In genomic region chr5:117657591-117657990, GRCh38 we compare ENCODE assay signal across 17 cellular contexts.
DNase-seq lines count a peak whose midpoint lies in the region; ATAC-seq and TF ChIP-seq lines count a peak whose summit lies in the region.
"Had no signal": no experiment of that assay in that cellular context is flagged by ENCODE, and none has a peak within 500 bp of the region (broad histone marks: within the 10 kb centered on the region; RNA-seq: fewer than 3 reads in every experiment).

No MANE protein-coding gene starts in this region.

- intact Hi-C loops in esophagus muscularis mucosa (cut with DNase I) = no loop called here

- peaks cover 6% of the 10 kb centered on the region for H3K9me3 Mint-ChIP-seq in activated CD4-positive, alpha-beta T cell treated with anti-CD3 and anti-CD28 coated beads, Interleukin-2, amount 10 ng/mL, durations not matched to agents 7 days and 5 days
- H3K9me3 Mint-ChIP-seq: activated B cell treated with CpG ODN at 0.5 μM for 24 hours had no signal

- H2AFZ ChIP-seq in SK-N-SH (ENCODE audit: low read depth) = no peak overlapping the region

- no peaks in the 10 kb centered on the region for H3K27me3 Mint-ChIP-seq in activated CD4-positive, alpha-beta T cell treated with anti-CD3 and anti-CD28 coated beads, Interleukin-2, amount 10 ng/mL, durations not matched to agents 7 days and 5 days
- H3K27me3 Mint-ChIP-seq: activated B cell treated with CpG ODN at 0.5 μM for 24 hours; naive thymus-derived CD4-positive, alpha-beta T cell had no signal

- no peaks in the 10 kb centered on the region for H3K79me2 ChIP-seq in SK-N-SH (ENCODE audit: insufficient read depth)

- no peaks in the 10 kb centered on the region for H3K36me3 Mint-ChIP-seq in activated CD4-positive, alpha-beta T cell treated with anti-CD3 and anti-CD28 coated beads, Interleukin-2, amount 10 ng/mL, durations not matched to agents 7 days and 5 days (ENCODE audit: low read depth)
- H3K36me3 Mint-ChIP-seq: naive thymus-derived CD4-positive, alpha-beta T cell had no signal

- DNase-seq in SK-N-SH = peak; percentile 11
- peak; percentile 75 to 90 for DNase-seq in NCI-H446 (lab: John Stamatoyannopoulos, UW)
- DNase-seq in brain pericyte (ENCODE audit: low read depth, low spot score) = peak; percentile 33
- no peak for DNase-seq in activated CD4-positive, alpha-beta T cell treated with anti-CD3 and anti-CD28 coated beads, Interleukin-2, amount 10 ng/mL, durations not matched to agents 7 days and 5 days
- no peak for DNase-seq in GM13977 (ENCODE audit: low spot score)
- DNase-seq in esophagus muscularis mucosa (ENCODE audit: extremely low spot score) = no peak
- DNase-seq: activated B cell treated with CpG ODN at 0.5 μM for 24 hours; amniotic stem cell; IMR-90; naive thymus-derived CD4-positive, alpha-beta T cell; stimulated activated CD4-positive, alpha-beta T cell treated with anti-CD3 and anti-CD28 coated beads, Interleukin-12 subunit alpha, Interleukin-12 subunit beta, amount 100 ng/mL, for 4 hours; stimulated activated naive CD8-positive, alpha-beta T cell treated with anti-CD3 and anti-CD28 coated beads, Interleukin-15, Interleukin-2, amounts not matched to agents 100 U/mL and 50 U/mL, for 24 hours had no signal

- TF ChIP-seq RAD21 in SK-N-SH (IDR thresholded peaks at IDR 0.05; ENCODE audit: low read length) = no peak

- H3K4me2 ChIP-seq in SK-N-SH = no peak overlapping the region

- H3K27ac Mint-ChIP-seq in activated CD4-positive, alpha-beta T cell treated with anti-CD3 and anti-CD28 coated beads, Interleukin-2, amount 10 ng/mL, durations not matched to agents 7 days and 5 days = no peak overlapping the region
- H3K27ac Mint-ChIP-seq: activated B cell treated with CpG ODN at 0.5 μM for 24 hours; naive thymus-derived CD4-positive, alpha-beta T cell had no signal

- H3K9me2 ChIP-seq in SK-N-SH = no peaks in the 10 kb centered on the region

- TF ChIP-seq EP300 in SK-N-SH (IDR thresholded peaks at IDR 0.05; ENCODE audit: borderline replicate concordance in 1 of 2, low read depth in 1 of 2, low read length in 1 of 2) (peak in 1 of 2 experiments; percentile 34; a peak in 1 of 4 replicates), esophagus muscularis mucosa (IDR thresholded peaks at IDR 0.05) (no peak)

- TF ChIP-seq POLR2A in esophagus muscularis mucosa (IDR thresholded peaks at IDR 0.05; ENCODE audit: low read depth) = no peak

- H3F3A ChIP-seq in SK-N-SH (replicated peaks; ENCODE audit: insufficient read depth) = no peaks in the 10 kb centered on the region

- no peaks in the 10 kb centered on the region for H3K9me3 ChIP-seq in SK-N-SH
- no peaks in the 10 kb centered on the region for H3K9me3 ChIP-seq in esophagus muscularis mucosa
- H3K9me3 ChIP-seq: gastroesophageal sphincter had no signal

- no peak overlapping the region for H3K9ac ChIP-seq in SK-N-SH

- TF ChIP-seq CTCF in SK-N-SH (IDR thresholded peaks at IDR 0.05) (no peak), GM13977 (IDR thresholded peaks at IDR 0.05; ENCODE audit: extremely low read depth, insufficient read depth, missing control alignments) (no peak), esophagus muscularis mucosa (IDR thresholded peaks at IDR 0.05) (no peak)

- H3K27ac ChIP-seq in SK-N-SH (ENCODE audit: low read depth in 2 of 2, low read length in 1 of 2) (no peak overlapping the region), esophagus muscularis mucosa (replicated peaks in 1 of 4) (no peak overlapping the region)
- H3K27ac ChIP-seq: C4-2B, gastroesophageal sphincter, RWPE1 had no signal

- H3K4me1 Mint-ChIP-seq in activated CD4-positive, alpha-beta T cell treated with anti-CD3 and anti-CD28 coated beads, Interleukin-2, amount 10 ng/mL, durations not matched to agents 7 days and 5 days = no peaks in the 10 kb centered on the region
- H3K4me1 Mint-ChIP-seq: activated B cell treated with CpG ODN at 0.5 μM for 24 hours; naive thymus-derived CD4-positive, alpha-beta T cell had no signal

- no peak for ATAC-seq in SK-N-SH treated with all-trans-retinoic acid at 6 μM for 48 hours
- ATAC-seq in HG02870 (IDR thresholded peaks at IDR 0.05; ENCODE audit: unreplicated experiment) = no peak
- ATAC-seq: gastroesophageal sphincter; naive thymus-derived CD4-positive, alpha-beta T cell; stimulated activated naive CD8-positive, alpha-beta T cell treated with anti-CD3 and anti-CD28 coated beads, Interleukin-15, Interleukin-2, amounts not matched to agents 100 U/mL and 50 U/mL, for 24 hours had no signal

- in situ Hi-C loops in GM13977 (cut with MboI; ENCODE audit: low pct_unique_long_range_greater_than_20kb, low sequenced_read_pairs, unreplicated experiment) = no loop called here

- no peak overlapping the region for H3K4me3 Mint-ChIP-seq in activated CD4-positive, alpha-beta T cell treated with anti-CD3 and anti-CD28 coated beads, Interleukin-2, amount 10 ng/mL, durations not matched to agents 7 days and 5 days
- H3K4me3 Mint-ChIP-seq: activated B cell treated with CpG ODN at 0.5 μM for 24 hours; naive thymus-derived CD4-positive, alpha-beta T cell had no signal

- H4K20me1 ChIP-seq in SK-N-SH (ENCODE audit: insufficient read depth) = no peaks in the 10 kb centered on the region

- H3K4me1 ChIP-seq in SK-N-SH (ENCODE audit: control insufficient read depth in 1 of 2, insufficient read depth in 2 of 2, low read depth in 1 of 2, low read length in 1 of 2) (no peaks in the 10 kb centered on the region), esophagus muscularis mucosa (no peaks in the 10 kb centered on the region)
- H3K4me1 ChIP-seq: gastroesophageal sphincter had no signal

- H3K4me3 ChIP-seq in SK-N-SH (ENCODE audit: low read depth in 2 of 2, low read length in 1 of 2) = no peak overlapping the region
- H3K4me3 ChIP-seq in esophagus muscularis mucosa = no peak overlapping the region
- H3K4me3 ChIP-seq: gastroesophageal sphincter had no signal

- CTCF ChIA-PET in SK-N-SH (lab: Yijun Ruan, JAX) = no interaction called here
- CTCF ChIA-PET in activated CD4-positive, alpha-beta T cell treated with anti-CD3 and anti-CD28 coated beads, Interleukin-2, amount 10 ng/mL, durations not matched to agents 7 days and 5 days (lab: Charles Lee) = no interaction called here

- H3K27me3 ChIP-seq in SK-N-SH (ENCODE audit: insufficient read depth) (no peaks in the 10 kb centered on the region), esophagus muscularis mucosa (no peaks in the 10 kb centered on the region)
- H3K27me3 ChIP-seq: gastroesophageal sphincter had no signal

- POLR2A ChIA-PET in SK-N-SH (lab: Yijun Ruan, JAX) = no interaction called here
- POLR2A ChIA-PET in activated CD4-positive, alpha-beta T cell treated with anti-CD3 and anti-CD28 coated beads, Interleukin-2, amount 10 ng/mL, durations not matched to agents 7 days and 5 days (lab: Charles Lee) = no interaction called here

- H3K36me3 ChIP-seq in SK-N-SH (replicated peaks in 1 of 2; ENCODE audit: control insufficient read depth in 1 of 2, insufficient read depth in 2 of 2, low read length in 1 of 2) (no peaks in the 10 kb centered on the region), esophagus muscularis mucosa (no peaks in the 10 kb centered on the region)
- H3K36me3 ChIP-seq: gastroesophageal sphincter had no signal

TF ChIP-seq in SK-N-SH, 30 proteins besides CTCF, POLR2A, EP300 and RAD21:
- TF ChIP-seq RXRA (IDR thresholded peaks at IDR 0.05; ENCODE audit: borderline replicate concordance, low read depth) = no peak
- TF ChIP-seq TEAD4 (IDR thresholded peaks at IDR 0.05; ENCODE audit: borderline replicate concordance, insufficient read depth) = no peak
- no peak for TF ChIP-seq FOXM1 (IDR thresholded peaks at IDR 0.05; ENCODE audit: low read depth)
- TF ChIP-seq MXI1 (IDR thresholded peaks at IDR 0.05; ENCODE audit: low read depth, low read length) = no peak
- TF ChIP-seq RCOR1 (IDR thresholded peaks at IDR 0.05; ENCODE audit: low read length) = 0 out of 2 replicates have a peak, but pooled peaks have one; percentile 9
- no peak for TF ChIP-seq MEF2A (IDR thresholded peaks at IDR 0.05; ENCODE audit: borderline replicate concordance, low read depth)

TF ChIP-seq in SK-N-SH treated with all-trans-retinoic acid at 6 μM for 48 hours, 23 proteins besides CTCF, POLR2A, EP300 and RAD21 (continues in another document):
- TF ChIP-seq OSR1 (CRISPR knock-in tag; IDR thresholded peaks at IDR 0.05) (no peak), CREB5 (CRISPR knock-in tag; IDR thresholded peaks at IDR 0.05; ENCODE audit: low read depth) (no peak), PPARA (CRISPR knock-in tag; IDR thresholded peaks at IDR 0.05; ENCODE audit: borderline replicate concordance) (no peak), ARNTL (CRISPR knock-in tag; IDR thresholded peaks at IDR 0.05; ENCODE audit: borderline replicate concordance, low read depth) (no peak), CSRNP3 (CRISPR knock-in tag; IDR thresholded peaks at IDR 0.05) (no peak), ZNF8 (CRISPR knock-in tag; IDR thresholded peaks at IDR 0.05) (no peak), RARB (CRISPR knock-in tag; IDR thresholded peaks at IDR 0.05) (no peak), TOX (CRISPR knock-in tag; IDR thresholded peaks at IDR 0.05; ENCODE audit: borderline replicate concordance) (no peak), ZFP3 (CRISPR knock-in tag; IDR thresholded peaks at IDR 0.05) (no peak), ZNF70 (CRISPR knock-in tag; IDR thresholded peaks at IDR 0.05) (no peak), ZNF565 (CRISPR knock-in tag; conservative IDR thresholded peaks at IDR 0.05; ENCODE audit: low read depth) (no peak), CSDC2 (CRISPR knock-in tag; IDR thresholded peaks at IDR 0.05) (no peak)

Comparison
In these comparisons a context has a peak if more than half of its experiments do, and no peak if none do; other contexts are left out.
1. DNase-seq: peak in SK-N-SH (single experiment), NCI-H446 (2 of 2) and brain pericyte (single experiment); none in activated CD4-positive, alpha-beta T cell treated with anti-CD3 and anti-CD28 coated beads, Interleukin-2, amount 10 ng/mL, durations not matched to agents 7 days and 5 days (single experiment), GM13977 (single experiment) and esophagus muscularis mucosa (single experiment).